ENCODE assay signal across 14 cellular contexts in genomic region chr12:30047499-30048262, GRCh38.
DNase-seq lines count a peak whose midpoint lies in the region; ATAC-seq and TF ChIP-seq lines count a peak whose summit lies in the region.
"Had no signal": no experiment of that assay in that cellular context is flagged by ENCODE, and none has a peak within 500 bp of the region (broad histone marks: within the 10 kb centered on the region; RNA-seq: fewer than 3 reads in every experiment).

No MANE protein-coding gene starts in this region.

- ATAC-seq in sciatic nerve (peak; percentile 58), GM18868 (IDR thresholded peaks at IDR 0.05; ENCODE audit: unreplicated experiment) (no peak)
- ATAC-seq: Panc1 had no signal

- H3K36me3 ChIP-seq in PC-9 (ENCODE audit: low read depth) = no peaks in the 10 kb centered on the region
- no peaks in the 10 kb centered on the region for H3K36me3 ChIP-seq in trophoblast cell (ENCODE audit: control insufficient read depth in 1 of 2, insufficient read depth in 2 of 2, low read length in 2 of 2)

- H4K20me1 ChIP-seq in PC-9 (ENCODE audit: insufficient read depth) = no peaks in the 10 kb centered on the region

- H3K4ac ChIP-seq in trophoblast cell (ENCODE audit: low read depth, low read length) = no peak overlapping the region

- H4K8ac ChIP-seq in trophoblast cell (ENCODE audit: low read depth, low read length) = no peak overlapping the region

- no peak overlapping the region for H4K91ac ChIP-seq in trophoblast cell (ENCODE audit: low read depth, low read length)

- CTCF ChIA-PET in PC-9 (lab: Charles Lee) = no interaction called here

- no peak overlapping the region for H3K4me2 ChIP-seq in PC-9
- no peak overlapping the region for H3K4me2 ChIP-seq in trophoblast cell (ENCODE audit: low read length)

- no TSS peak for BruUV-seq in PC-9 (replicated peaks; lab: Mats Ljungman, UMichigan)

- H3K14ac ChIP-seq in trophoblast cell (ENCODE audit: low read length) = no peak overlapping the region

- peaks cover 7% of the 10 kb centered on the region; the same call in 1 of the 2 replicates for H3K9me2 ChIP-seq in PC-9 (ENCODE audit: insufficient read depth)

- H4K12ac ChIP-seq in trophoblast cell (ENCODE audit: low read depth, low read length) = no peak overlapping the region

- no peak for TF ChIP-seq CTCF in PC-9 (conservative IDR thresholded peaks at IDR 0.05)

- no CpG with 5 or more reads among the region's 5 CpGs for WGBS in trophoblast cell (ENCODE audit: extremely low coverage, insufficient coverage, insufficient read length)

- H3K4me3 ChIP-seq in PC-9 = no peak overlapping the region
- no peak overlapping the region for H3K4me3 ChIP-seq in trophoblast cell (ENCODE audit: low read depth, low read length)

- intact Hi-C loops in sciatic nerve (cut with DNase I) = no loop called here
- intact Hi-C loops in PC-9 (cut with micrococcal nuclease; ENCODE audit: unreplicated experiment) = no loop called here

- no peak overlapping the region for H3K18ac ChIP-seq in trophoblast cell (ENCODE audit: low read length)

- no peak overlapping the region for H3K27ac ChIP-seq in PC-9
- no peak overlapping the region for H3K27ac ChIP-seq in trophoblast cell (ENCODE audit: low read depth, low read length)

- H2AK5ac ChIP-seq in trophoblast cell (ENCODE audit: low read length) = no peak overlapping the region

- H3K79me1 ChIP-seq in trophoblast cell (ENCODE audit: low read length) = no peaks in the 10 kb centered on the region

- no peaks in the 10 kb centered on the region for H3K79me2 ChIP-seq in PC-9 (ENCODE audit: low read depth)
- no peaks in the 10 kb centered on the region for H3K79me2 ChIP-seq in trophoblast cell (ENCODE audit: control insufficient read depth, insufficient read depth, low read length, poor library complexity)

- no peak overlapping the region for H2BK120ac ChIP-seq in trophoblast cell (ENCODE audit: insufficient read depth, low read length, poor library complexity)

- H3K9me3 ChIP-seq in PC-9 (ENCODE audit: insufficient read depth, low read depth) = no peaks in the 10 kb centered on the region
- no peaks in the 10 kb centered on the region for H3K9me3 ChIP-seq in trophoblast cell (ENCODE audit: insufficient read depth, low read depth, low read length)

- no peaks in the 10 kb centered on the region for H3K4me1 ChIP-seq in PC-9 (replicated peaks; ENCODE audit: insufficient read depth)
- H3K4me1 ChIP-seq in trophoblast cell (ENCODE audit: control insufficient read depth in 1 of 2, insufficient read depth in 2 of 2, low read length in 2 of 2) = peaks cover 3% of the 10 kb centered on the region in 2 experiments

- no peak overlapping the region for H3K9ac ChIP-seq in trophoblast cell (ENCODE audit: low read length)

- POLR2A ChIA-PET in PC-9 (lab: Charles Lee; ENCODE audit: unreplicated experiment) = no interaction called here

- H3K27me3 ChIP-seq in PC-9 (ENCODE audit: insufficient read depth, low read depth) = no peaks in the 10 kb centered on the region
- no peaks in the 10 kb centered on the region for H3K27me3 ChIP-seq in trophoblast cell (ENCODE audit: insufficient read depth, low read length)

- H2BK5ac ChIP-seq in trophoblast cell (ENCODE audit: low read depth, low read length, poor library complexity) = no peak overlapping the region

- H3K23ac ChIP-seq in trophoblast cell (ENCODE audit: low read length) = no peak overlapping the region

- no peak overlapping the region for H2BK12ac ChIP-seq in trophoblast cell (ENCODE audit: low read length)

- no peaks in the 10 kb centered on the region for H3F3A ChIP-seq in PC-9 (ENCODE audit: insufficient read depth, low read depth)

- DNase-seq in NCI-H1436 (lab: John Stamatoyannopoulos, UW) = peak; percentile 1
- DNase-seq in NCI-H1436 treated with DMSO at 0.1 percent for 48 hours (lab: John Stamatoyannopoulos, UW) = no peak
- peak; percentile 71 for DNase-seq in RPMI7951 (ENCODE audit: low read depth)
- peak; percentile 28 for DNase-seq in fibroblast of peridontal ligament (ENCODE audit: extremely low read depth)
- no peak for DNase-seq in sciatic nerve (ENCODE audit: low spot score)
- no peak for DNase-seq in PC-9
- DNase-seq in trophoblast cell = no peak
- DNase-seq: activated T-cell treated with anti-CD3 and anti-CD28 coated beads, Interleukin-2, amount 50 U/mL, for 1 hour; anterior cingulate cortex; DMS53; kidney; NCI-H2029 had no signal

- H2AFZ ChIP-seq in PC-9 (no peak overlapping the region; the same call in 1 of the 2 replicates), trophoblast cell (ENCODE audit: insufficient read depth, low read length, poor library complexity) (no peak overlapping the region)

Comparison
In these comparisons a context has a peak if more than half of its experiments do, and no peak if none do; other contexts are left out.
1. DNase-seq: peak in NCI-H1436 (single experiment), RPMI7951 (single experiment) and fibroblast of peridontal ligament (single experiment); none in NCI-H1436 treated with DMSO at 0.1 percent for 48 hours (single experiment), sciatic nerve (single experiment), PC-9 (0 of 2) and trophoblast cell (0 of 2).